ENCODE assay signal across 9 cellular contexts in genomic region chr9:2018162-2018643, GRCh38. TPM values are rescaled to one million over a fixed set of nuclear protein-coding genes. Genes with fewer than 3 reads are reported as not detected.
DNase-seq lines count a peak whose midpoint lies in the region; ATAC-seq, FAIRE-seq and TF ChIP-seq lines count a peak whose summit lies in the region.
"Had no signal": no experiment of that assay in that cellular context is flagged by ENCODE, and none has a peak within 500 bp of the region (broad histone marks: within the 10 kb centered on the region; RNA-seq: fewer than 3 reads in every experiment).

No MANE protein-coding gene starts in this region.

- H3K4me3 ChIP-seq in left ventricle myocardium inferior (peak overlapping the region; percentile 97), adipocyte (ENCODE audit: low read length) (peak overlapping the region; percentile 98), HepG2 (replicated peaks in 1 of 3; ENCODE audit: insufficient read depth in 1 of 3, low read depth in 2 of 3, low read length in 3 of 3) (peak overlapping the region; percentile 76 to 84 (median 84)), tibial artery (peak overlapping the region; percentile 67 to 76)

- no peaks in the 10 kb centered on the region for H4K20me1 ChIP-seq in HepG2 (ENCODE audit: insufficient read depth, low read length)

- no peak for FAIRE-seq in HepG2 (lab: Jason Lieb, UNC)
- FAIRE-seq: endometrium had no signal

- H3K27ac ChIP-seq in left ventricle myocardium inferior (replicated peaks) (peak overlapping the region; percentile 97), HepG2 (ENCODE audit: extremely low read length, insufficient read depth, low read length) (peak overlapping the region; percentile 60), tibial artery (peak overlapping the region; percentile 96 to 97)

- no peak overlapping the region for H2AFZ ChIP-seq in HepG2 (ENCODE audit: low read length)

- intact Hi-C loops in left ventricle myocardium inferior (cut with micrococcal nuclease) = no loop called here
- intact Hi-C loops in left ventricle myocardium superior (cut with micrococcal nuclease) = no loop called here
- intact Hi-C loops in HepG2 (cut with micrococcal nuclease; ENCODE audit: unreplicated experiment) = loop anchor here (5.0 kb wide), 1 partner anchor 49 kb away; no protein-coding TSS in a partner anchor
- intact Hi-C loops in tibial artery (cut with DNase I; ENCODE audit: low total_unique reads) = loop anchor here (10.0 kb wide), 3 partner anchors 107 to 827 kb away; partner anchors contain the start of genes PUM3 and VLDLR

- no TSS peak for BruUV-seq in HepG2 (replicated peaks; lab: Mats Ljungman, UMichigan)

- H3K27me3 ChIP-seq in left ventricle myocardium inferior (ENCODE audit: low read depth) (no peaks in the 10 kb centered on the region), adipocyte (replicated peaks; ENCODE audit: control insufficient read depth, insufficient read depth, low read length) (no peaks in the 10 kb centered on the region), HepG2 (ENCODE audit: control insufficient read depth in 1 of 2, insufficient read depth in 2 of 2, low read length in 2 of 2) (peaks cover 0 to 6% of the 10 kb centered on the region in 2 experiments; a peak in 3 of 5 replicates), tibial artery (no peaks in the 10 kb centered on the region)

- H3K4me2 ChIP-seq in HepG2 (ENCODE audit: low read depth, low read length) = peak overlapping the region; percentile 93

- CTCF ChIA-PET in HepG2 (lab: Yijun Ruan, JAX; ENCODE audit: low intra/inter-chr PET ratio, low total read pairs) = no interaction called here

- 1% methylated on average over 7 of the region's 7 CpGs for WGBS in HepG2 (ENCODE audit: low lambda C conversion rate)

- H3K9ac ChIP-seq in adipocyte (ENCODE audit: low read length) (peak overlapping the region; percentile 93), HepG2 (ENCODE audit: insufficient read depth, low read depth, low read length) (peak overlapping the region; percentile 68; the same call in 1 of the 2 replicates)

- ATAC-seq in left ventricle myocardium superior = no peak
- no peak for ATAC-seq in HepG2
- no peak for ATAC-seq in HG02610 (IDR thresholded peaks at IDR 0.05; ENCODE audit: unreplicated experiment)
- no peak for ATAC-seq in HG03025 (IDR thresholded peaks at IDR 0.05; ENCODE audit: low FRiP score, unreplicated experiment)

- no peaks in the 10 kb centered on the region for H3K36me3 ChIP-seq in left ventricle myocardium inferior
- H3K36me3 ChIP-seq in adipocyte (ENCODE audit: control insufficient read depth, insufficient read depth, low read length, severe bottlenecking) = no peaks in the 10 kb centered on the region
- no peaks in the 10 kb centered on the region for H3K36me3 ChIP-seq in HepG2 (replicated peaks in 1 of 2; ENCODE audit: control insufficient read depth in 1 of 2, insufficient read depth in 2 of 2, low read length in 2 of 2)
- no peaks in the 10 kb centered on the region for H3K36me3 ChIP-seq in tibial artery

- TF ChIP-seq EP300 in HepG2 (IDR thresholded peaks at IDR 0.05; ENCODE audit: low read depth in 2 of 2, low read length in 2 of 2) = no peak
- no peak for TF ChIP-seq EP300 in HepG2 (CRISPR knock-in tag; IDR thresholded peaks at IDR 0.05; ENCODE audit: borderline replicate concordance)

- DNase-seq in left ventricle myocardium inferior = no peak
- DNase-seq in left ventricle myocardium superior = no peak
- no peak for DNase-seq in adipocyte (ENCODE audit: low read depth)
- no peak for DNase-seq in HepG2 (ENCODE audit: low spot score)
- no peak for DNase-seq in tibial artery
- DNase-seq in NCI-H146 (lab: John Stamatoyannopoulos, UW) = no peak

- POLR2A ChIA-PET in HepG2 (lab: Yijun Ruan, JAX) = no interaction called here

- no peak for TF ChIP-seq RAD21 in HepG2 (CRISPR knock-in tag; IDR thresholded peaks at IDR 0.05)

- H3K4me1 ChIP-seq in left ventricle myocardium inferior = peaks cover 93% of the 10 kb centered on the region
- peaks cover 30% of the 10 kb centered on the region for H3K4me1 ChIP-seq in adipocyte (ENCODE audit: control insufficient read depth, insufficient read depth, low read length)
- peaks cover 24% of the 10 kb centered on the region for H3K4me1 ChIP-seq in HepG2 (ENCODE audit: insufficient read depth, low read length)
- peaks cover 0 to 57% (median 45%) of the 10 kb centered on the region in 4 donors for H3K4me1 ChIP-seq in tibial artery

- TF ChIP-seq CTCF in left ventricle myocardium inferior (IDR thresholded peaks at IDR 0.05; ENCODE audit: borderline replicate concordance) (no peak), HepG2 (CRISPR knock-in tag; IDR thresholded peaks at IDR 0.05) (no peak), tibial artery (IDR thresholded peaks at IDR 0.05) (no peak)

- in situ Hi-C loops in HepG2 (cut with HindIII; ENCODE audit: extremely low pct_ligation_motif_present, low pct_unique_long_range_greater_than_20kb) = loop anchor here (25.0 kb wide), 1 partner anchor 819 kb away; the partner anchor contains the start of gene PUM3

- H3K9me3 ChIP-seq in left ventricle myocardium inferior (replicated peaks) (no peaks in the 10 kb centered on the region), adipocyte (ENCODE audit: control insufficient read depth, low read length) (no peaks in the 10 kb centered on the region), HepG2 (ENCODE audit: low read length) (no peaks in the 10 kb centered on the region), tibial artery (no peaks in the 10 kb centered on the region)

- H3K79me2 ChIP-seq in HepG2 (ENCODE audit: insufficient read depth, low read length) = peaks cover 29% of the 10 kb centered on the region

- no peak for TF ChIP-seq POLR2A in HepG2 (IDR thresholded peaks at IDR 0.05; ENCODE audit: insufficient read depth in 1 of 2, low read depth in 2 of 2, low read length in 2 of 2)

TF ChIP-seq in HepG2, 621 proteins besides CTCF, POLR2A, EP300 and RAD21 (continues in another document):
- TF ChIP-seq AKAP8 (CRISPR knock-in tag; IDR thresholded peaks at IDR 0.05) = no peak
- TF ChIP-seq ZSCAN30 (CRISPR knock-in tag; IDR thresholded peaks at IDR 0.05) = 0 out of 2 replicates have a peak, but pooled peaks have one; percentile 31
- no peak for TF ChIP-seq EZH2 (conservative IDR thresholded peaks at IDR 0.05; ENCODE audit: low read depth, low read length)
- 0 out of 2 replicates have a peak, but pooled peaks have one; percentile 55 for TF ChIP-seq KLF6 (CRISPR knock-in tag; IDR thresholded peaks at IDR 0.05)
- no peak for TF ChIP-seq BORCS8-MEF2B (CRISPR knock-in tag; IDR thresholded peaks at IDR 0.05)
- TF ChIP-seq, protein P1, sequence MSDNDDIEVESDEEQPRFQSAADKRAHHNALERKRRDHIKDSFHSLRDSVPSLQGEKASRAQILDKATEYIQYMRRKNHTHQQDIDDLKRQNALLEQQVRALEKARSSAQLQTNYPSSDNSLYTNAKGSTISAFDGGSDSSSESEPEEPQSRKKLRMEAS (IDR thresholded peaks at IDR 0.05) = no peak
- TF ChIP-seq SAP130 (CRISPR knock-in tag; IDR thresholded peaks at IDR 0.05; ENCODE audit: low read depth) = peak; percentile 31; the same call in 1 of the 2 replicates
- TF ChIP-seq, protein P2, sequence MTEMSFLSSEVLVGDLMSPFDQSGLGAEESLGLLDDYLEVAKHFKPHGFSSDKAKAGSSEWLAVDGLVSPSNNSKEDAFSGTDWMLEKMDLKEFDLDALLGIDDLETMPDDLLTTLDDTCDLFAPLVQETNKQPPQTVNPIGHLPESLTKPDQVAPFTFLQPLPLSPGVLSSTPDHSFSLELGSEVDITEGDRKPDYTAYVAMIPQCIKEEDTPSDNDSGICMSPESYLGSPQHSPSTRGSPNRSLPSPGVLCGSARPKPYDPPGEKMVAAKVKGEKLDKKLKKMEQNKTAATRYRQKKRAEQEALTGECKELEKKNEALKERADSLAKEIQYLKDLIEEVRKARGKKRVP (CRISPR knock-in tag; IDR thresholded peaks at IDR 0.05) = peak in 1 of 2 experiments; percentile 55; a peak in 1 of 4 replicates
- TF ChIP-seq TARDBP (CRISPR knock-in tag; IDR thresholded peaks at IDR 0.05) = peak; percentile 10; the same call in 1 of the 2 replicates
- TF ChIP-seq ZNF446 (CRISPR knock-in tag; IDR thresholded peaks at IDR 0.05) = 0 out of 2 replicates have a peak, but pooled peaks have one; percentile 6
- TF ChIP-seq KMT2A (CRISPR knock-in tag; IDR thresholded peaks at IDR 0.05) = no peak
- TF ChIP-seq SOX6 (IDR thresholded peaks at IDR 0.05) = no peak
- 0 out of 2 replicates have a peak, but pooled peaks have one; percentile 19 for TF ChIP-seq SOX6 (CRISPR knock-in tag; IDR thresholded peaks at IDR 0.05)
- no peak for TF ChIP-seq XRCC5 (optimal IDR thresholded peaks at IDR 0.05; ENCODE audit: low read length)
- TF ChIP-seq ZNF598 (CRISPR knock-in tag; IDR thresholded peaks at IDR 0.05; ENCODE audit: borderline replicate concordance) = no peak
- TF ChIP-seq ZNF317 (CRISPR knock-in tag; IDR thresholded peaks at IDR 0.05) = 0 out of 2 replicates have a peak, but pooled peaks have one; percentile 36

RNA-seq across cellular contexts. Expression of gene SMARCA2, which starts 3.1 kb away (rescaled TPM):
- total RNA-seq in left ventricle myocardium inferior (98.0 TPM), left ventricle myocardium superior (111 TPM), HepG2 (2016; rRNA removed; fragmentation: Illumina TruSeq; extraction: Trizol) (23.7 and 35.5 TPM in 2 replicates)
- total RNA-seq in HepG2 (2016; cell fraction: cytosol; rRNA removed; fragmentation: Illumina TruSeq; extraction: Trizol; ENCODE audit: low read depth) = 7.6 and 9.4 TPM in 2 replicates
- total RNA-seq in HepG2 (2016; cell fraction: insoluble cytoplasmic fraction; rRNA removed; fragmentation: Illumina TruSeq; extraction: Trizol) = 22.4 and 29.1 TPM in 2 replicates
- 12.8 and 13.5 TPM in 2 replicates for total RNA-seq in HepG2 (2016; cell fraction: membrane; rRNA removed; fragmentation: Illumina TruSeq; extraction: Trizol)
- 40.2 and 47.8 TPM in 2 replicates for total RNA-seq in HepG2 (2016; cell fraction: nucleus; rRNA removed; fragmentation: Illumina TruSeq; extraction: Trizol)
- 22.5 and 24.7 TPM in 2 replicates for polyA plus RNA-seq in HepG2 (2011; rRNA removed)
- 14.4 and 15.9 TPM in 2 replicates for polyA plus RNA-seq in HepG2 (2011; cell fraction: cytosol; rRNA removed)
- polyA plus RNA-seq in HepG2 (2011; cell fraction: nucleus; rRNA removed) = 23.7 and 25.6 TPM in 2 replicates
- polyA plus RNA-seq in HepG2 (2012) = 15.0 and 16.7 TPM in 2 replicates
- polyA plus RNA-seq in HepG2 (2016; cell fraction: cytosol; fragmentation: Illumina TruSeq; extraction: Trizol; ENCODE audit: low read depth) = 1.1 and 1.4 TPM in 2 replicates
- polyA plus RNA-seq in HepG2 (2016; cell fraction: insoluble cytoplasmic fraction; fragmentation: Illumina TruSeq; extraction: Trizol; ENCODE audit: low read depth) = 25.9 and 26.3 TPM in 2 replicates
- polyA plus RNA-seq in HepG2 (2016; cell fraction: membrane; fragmentation: Illumina TruSeq; extraction: Trizol; ENCODE audit: low read depth) = 3.6 and 5.2 TPM in 2 replicates
- 29.0 and 30.2 TPM in 2 replicates for polyA plus RNA-seq in HepG2 (2016; cell fraction: nucleus; fragmentation: Illumina TruSeq; extraction: Trizol; ENCODE audit: insufficient read depth, low read depth)
- 93.2 and 190 TPM in 2 replicates for polyA minus RNA-seq in HepG2 (2011; rRNA and poly(A)+ RNA removed; ENCODE audit: low replicate concordance)
- 18.9 and 25.9 TPM in 2 replicates for polyA minus RNA-seq in HepG2 (2011; cell fraction: cytosol; rRNA and poly(A)+ RNA removed)
- polyA minus RNA-seq in HepG2 (2011; cell fraction: nucleus; rRNA and poly(A)+ RNA removed) = 94.9 and 103 TPM in 2 replicates

Comparison
In these comparisons a context has a peak if more than half of its experiments do, and no peak if none do; other contexts are left out.
1. intact Hi-C loops: an anchor here in HepG2 (5.0 kb wide) and tibial artery (10.0 kb wide); none called in left ventricle myocardium inferior and left ventricle myocardium superior.